In the genomic region with DNA sequence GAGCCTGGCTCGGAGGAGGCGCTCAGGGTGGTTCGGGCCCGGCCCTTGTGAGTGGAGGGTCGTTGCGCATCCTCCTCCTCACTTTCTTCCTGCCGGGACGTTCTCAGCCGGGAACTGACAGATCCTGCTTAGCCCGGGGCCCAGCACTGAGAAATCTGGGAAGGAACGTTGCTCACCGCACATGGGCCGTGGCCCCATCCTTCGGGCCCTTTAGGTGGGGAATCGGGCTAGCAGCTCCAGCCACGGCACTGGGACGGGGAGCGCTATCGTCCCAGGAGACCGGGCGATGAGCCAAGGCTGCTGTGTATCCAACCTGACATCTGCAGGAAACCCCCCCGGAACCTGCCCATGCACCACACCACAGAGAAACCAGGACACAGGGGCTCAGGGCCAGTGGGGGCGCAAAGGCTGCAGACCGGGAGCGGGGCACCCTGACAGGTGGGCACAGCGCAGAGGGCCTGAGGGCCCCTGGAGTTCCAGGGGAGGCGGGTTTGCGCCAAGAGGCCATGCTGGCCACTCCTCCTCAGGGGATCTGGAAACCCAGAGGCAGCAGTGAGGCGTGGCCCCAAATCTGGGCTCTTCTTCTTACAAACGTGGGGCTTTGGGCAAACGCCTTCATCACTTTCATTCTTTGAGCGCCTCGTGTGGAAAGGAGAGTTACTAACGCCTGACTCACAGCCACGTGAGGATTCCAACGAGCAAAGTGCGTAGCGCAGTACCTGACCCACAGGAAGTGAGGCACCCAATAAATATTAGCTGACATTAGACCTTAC, we compare ENCODE assay signal across 8 cellular contexts. TPM values are rescaled to one million over a fixed set of nuclear protein-coding genes. Genes with fewer than 3 reads are reported as not detected.
DNase-seq lines count a peak whose midpoint lies in the region; ATAC-seq and TF ChIP-seq lines count a peak whose summit lies in the region.

A gene (minus strand): TSS at position 116 of the 773 bp plus-strand sequence. CDS start 4,659 bp downstream, outside the sequence.

- no peaks in the 10 kb centered on the region for H4K20me1 ChIP-seq in OCI-LY3 (ENCODE audit: insufficient read depth, low read length)

- peak within 1 kb of the TSS; percentile 82 for H3K4me3 ChIP-seq in OCI-LY3 (ENCODE audit: low read length)
- H3K4me3 ChIP-seq in muscle layer of duodenum (ENCODE audit: low read depth in 1 of 2, low read length in 2 of 2), result peak within 1 kb of the TSS; percentile 79 to 80

- peak within 1 kb of the TSS; percentile 99 for H3K4me2 ChIP-seq in OCI-LY3 (ENCODE audit: low read length)

- H3K9ac ChIP-seq in OCI-LY3 (ENCODE audit: low read length), result peak within 1 kb of the TSS; percentile 53

- no peaks in the 10 kb centered on the region for H3K79me2 ChIP-seq in OCI-LY3 (ENCODE audit: low read length)

- peak; percentile 35 for TF ChIP-seq CTCF in OCI-LY3 (IDR thresholded peaks at IDR 0.05; ENCODE audit: low read depth, low read length)

- peaks cover 2% of the 10 kb centered on the region for H3K36me3 ChIP-seq in OCI-LY3 (replicated peaks; ENCODE audit: low read depth, low read length)
- peaks cover 0 to 5% of the 10 kb centered on the region in 2 donors for H3K36me3 ChIP-seq in muscle layer of duodenum (ENCODE audit: control insufficient read depth in 1 of 2, insufficient read depth in 2 of 2, low read length in 2 of 2)

- peak within 1 kb of the TSS; percentile 37; the same call in 1 of the 2 replicates for H2AFZ ChIP-seq in OCI-LY3 (ENCODE audit: low read depth, low read length)

- ATAC-seq in GM18867 (IDR thresholded peaks at IDR 0.05; ENCODE audit: unreplicated experiment), result peak; percentile 49
- peak; percentile 47 for ATAC-seq in HG03558 (IDR thresholded peaks at IDR 0.05; ENCODE audit: extremely low read depth, unreplicated experiment)
- ATAC-seq in esophagus mucosa, result peak; percentile 75

- H3K4me1 ChIP-seq in OCI-LY3 (ENCODE audit: low read length) (peaks cover 8% of the 10 kb centered on the region), muscle layer of duodenum (ENCODE audit: control insufficient read depth in 1 of 2, insufficient read depth in 2 of 2, low read length in 2 of 2) (peaks cover 3 to 21% of the 10 kb centered on the region in 2 donors)

- H3K9me3 ChIP-seq in OCI-LY3 (ENCODE audit: insufficient read depth, low read length) (no peaks in the 10 kb centered on the region), muscle layer of duodenum (ENCODE audit: control insufficient read depth in 1 of 2, low read length in 2 of 2) (no peaks in the 10 kb centered on the region)

- H3K27ac ChIP-seq in OCI-LY3 (ENCODE audit: low read length), result 0 out of 2 replicates have a peak within 1 kb of the TSS, but pooled peaks have one; percentile 11
- H3K27ac ChIP-seq in muscle layer of duodenum (ENCODE audit: low read length), result no peak within 1 kb of the TSS

- DNase-seq in AG08396 (ENCODE audit: low spot score) (peak; percentile 90), activated T-cell treated with anti-CD3 and anti-CD28 coated beads for 48 hours (ENCODE audit: low read depth) (peak; percentile 70)
- DNase-seq in stimulated activated CD8-positive, alpha-beta memory T cell treated with anti-CD3 and anti-CD28 coated beads, Interleukin-4, amount 100 ng/mL, for 48 hours, result peak; percentile 82

- H3K27me3 ChIP-seq in OCI-LY3 (ENCODE audit: low read depth, low read length) (peaks cover 19% of the 10 kb centered on the region), muscle layer of duodenum (ENCODE audit: low read depth, low read length) (peaks cover 24% of the 10 kb centered on the region)

RNA-seq across cellular contexts. Expression of the gene that starts here (rescaled TPM):
- 0.64 TPM for total RNA-seq in esophagus mucosa

Comparison
In these comparisons a context has a peak if more than half of its experiments do, and no peak if none do; other contexts are left out.
1. Peak in ATAC-seq in esophagus mucosa; RNA of the gene not detected or under 1 TPM.